Comparison of ENCODE assay signal across 10 cellular contexts in genomic region chr6:31272856-31273626, GRCh38. TPM values are rescaled to one million over a fixed set of nuclear protein-coding genes. Genes with fewer than 3 reads are reported as not detected.
DNase-seq lines count a peak whose midpoint lies in the region; TF ChIP-seq lines count a peak whose summit lies in the region.
"Had no signal": no experiment of that assay in that cellular context is flagged by ENCODE, and none has a peak within 500 bp of the region (broad histone marks: within the 10 kb centered on the region; RNA-seq: fewer than 3 reads in every experiment).

No MANE protein-coding gene starts in this region.

- DNase-seq in stimulated activated CD4-positive, alpha-beta T cell treated with anti-CD3 and anti-CD28 coated beads, Interleukin-1b, Interleukin-23, amount 100 ng/mL, for 48 hours: peak; percentile 43
- no peak for DNase-seq in stimulated activated CD4-positive, alpha-beta T cell treated with anti-CD3 and anti-CD28 coated beads, Interleukin-4, amount 100 ng/mL, for 1 hour
- DNase-seq in adipocyte (ENCODE audit: low read depth) (no peak), vagina (ENCODE audit: extremely low spot score in 2 of 2) (no peak), GM20000 (ENCODE audit: low spot score) (no peak), chondrocyte (ENCODE audit: low spot score) (no peak), SJCRH30 (no peak)
- DNase-seq: cortex of kidney; stimulated activated CD4-positive, alpha-beta T cell treated with anti-CD3 and anti-CD28 coated beads, Interleukin-12 subunit alpha, Interleukin-12 subunit beta, amount 100 ng/mL, for 4 hours had no signal

- H3K9me3 ChIP-seq in adipocyte (ENCODE audit: control insufficient read depth, low read length): peaks cover 13% of the 10 kb centered on the region
- no peaks in the 10 kb centered on the region for H3K9me3 ChIP-seq in mucosa of stomach (ENCODE audit: control insufficient read depth, low read length)
- no peaks in the 10 kb centered on the region for H3K9me3 ChIP-seq in vagina
- no peaks in the 10 kb centered on the region for H3K9me3 ChIP-seq in SJCRH30 (replicated peaks)

- H3K27me3 ChIP-seq in adipocyte (replicated peaks; ENCODE audit: control insufficient read depth, insufficient read depth, low read length) (peaks cover 20% of the 10 kb centered on the region), mucosa of stomach (ENCODE audit: control insufficient read depth, insufficient read depth, low read length) (no peaks in the 10 kb centered on the region), vagina (no peaks in the 10 kb centered on the region), SJCRH30 (no peaks in the 10 kb centered on the region)

- peaks cover 22% of the 10 kb centered on the region for H3K36me3 ChIP-seq in adipocyte (ENCODE audit: control insufficient read depth, insufficient read depth, low read length, severe bottlenecking)
- H3K36me3 ChIP-seq in mucosa of stomach (ENCODE audit: control insufficient read depth, insufficient read depth, low read length): no peaks in the 10 kb centered on the region
- H3K36me3 ChIP-seq in vagina: no peaks in the 10 kb centered on the region
- H3K36me3 ChIP-seq in SJCRH30: no peaks in the 10 kb centered on the region

- no peak overlapping the region for H3K27ac Mint-ChIP-seq in chondrocyte (ENCODE audit: unreplicated experiment)

- peak overlapping the region; percentile 91 for H3K9ac ChIP-seq in adipocyte (ENCODE audit: low read length)
- H3K9ac ChIP-seq in mucosa of stomach (ENCODE audit: low read length): peak overlapping the region; percentile 99

- no peak for TF ChIP-seq POLR2A in vagina (IDR thresholded peaks at IDR 0.05)

- H3K27me3 Mint-ChIP-seq in chondrocyte (ENCODE audit: low read depth): peaks cover 43% of the 10 kb centered on the region

- H3K27ac ChIP-seq in vagina (peak overlapping the region; percentile 85), SJCRH30 (no peak overlapping the region)

- H3K4me1 Mint-ChIP-seq in chondrocyte (ENCODE audit: low read depth): peaks cover 17% of the 10 kb centered on the region

- H3K4me1 ChIP-seq in adipocyte (ENCODE audit: control insufficient read depth, insufficient read depth, low read length) (peaks cover 10% of the 10 kb centered on the region), mucosa of stomach (ENCODE audit: control insufficient read depth, insufficient read depth, low read length) (peaks cover 11% of the 10 kb centered on the region), vagina (no peaks in the 10 kb centered on the region), SJCRH30 (no peaks in the 10 kb centered on the region)

- intact Hi-C loops in vagina (cut with DNase I): no loop called here

- peaks cover 11% of the 10 kb centered on the region for H3K36me3 Mint-ChIP-seq in chondrocyte (ENCODE audit: low read depth)

- H3K4me3 Mint-ChIP-seq in chondrocyte (ENCODE audit: unreplicated experiment): no peak overlapping the region

- H3K9me3 Mint-ChIP-seq in chondrocyte (ENCODE audit: low read depth): no peaks in the 10 kb centered on the region

- TF ChIP-seq CTCF in vagina (IDR thresholded peaks at IDR 0.05) (no peak), GM20000 (IDR thresholded peaks at IDR 0.05; ENCODE audit: extremely low read depth, missing control alignments) (no peak), chondrocyte (IDR thresholded peaks at IDR 0.05) (no peak)

- H3K4me3 ChIP-seq in adipocyte (ENCODE audit: low read length) (no peak overlapping the region), mucosa of stomach (ENCODE audit: low read length) (peak overlapping the region; percentile 84), vagina (peak overlapping the region; percentile 49 to 86), SJCRH30 (no peak overlapping the region)

RNA-seq across cellular contexts. Expression of gene HLA-C, which starts 1.1 kb away (rescaled TPM):
- total RNA-seq in vagina (639 TPM), chondrocyte (176 to 187 TPM (median 182 TPM) in 3 replicates)
- 0.73 TPM in 1 of 2 replicates, not detected in the other for total RNA-seq in SJCRH30 (2014; rRNA removed; shearing (Covaris generic))

Comparison
In these comparisons a context has a peak if more than half of its experiments do, and no peak if none do; other contexts are left out.
1. H3K4me3 ChIP-seq: peak in mucosa of stomach (single experiment) and vagina (2 of 2); none in adipocyte (single experiment) and SJCRH30 (single experiment).
2. RNA of gene HLA-C, which starts 1.1 kb away (total RNA-seq): 639 TPM in vagina (single experiment) and 176 to 187 TPM in chondrocyte; 0.73 TPM in SJCRH30; every median in the first group is over 100 times any median in the second.